ENCODE assay signal across 1 cellular context in the genomic region with DNA sequence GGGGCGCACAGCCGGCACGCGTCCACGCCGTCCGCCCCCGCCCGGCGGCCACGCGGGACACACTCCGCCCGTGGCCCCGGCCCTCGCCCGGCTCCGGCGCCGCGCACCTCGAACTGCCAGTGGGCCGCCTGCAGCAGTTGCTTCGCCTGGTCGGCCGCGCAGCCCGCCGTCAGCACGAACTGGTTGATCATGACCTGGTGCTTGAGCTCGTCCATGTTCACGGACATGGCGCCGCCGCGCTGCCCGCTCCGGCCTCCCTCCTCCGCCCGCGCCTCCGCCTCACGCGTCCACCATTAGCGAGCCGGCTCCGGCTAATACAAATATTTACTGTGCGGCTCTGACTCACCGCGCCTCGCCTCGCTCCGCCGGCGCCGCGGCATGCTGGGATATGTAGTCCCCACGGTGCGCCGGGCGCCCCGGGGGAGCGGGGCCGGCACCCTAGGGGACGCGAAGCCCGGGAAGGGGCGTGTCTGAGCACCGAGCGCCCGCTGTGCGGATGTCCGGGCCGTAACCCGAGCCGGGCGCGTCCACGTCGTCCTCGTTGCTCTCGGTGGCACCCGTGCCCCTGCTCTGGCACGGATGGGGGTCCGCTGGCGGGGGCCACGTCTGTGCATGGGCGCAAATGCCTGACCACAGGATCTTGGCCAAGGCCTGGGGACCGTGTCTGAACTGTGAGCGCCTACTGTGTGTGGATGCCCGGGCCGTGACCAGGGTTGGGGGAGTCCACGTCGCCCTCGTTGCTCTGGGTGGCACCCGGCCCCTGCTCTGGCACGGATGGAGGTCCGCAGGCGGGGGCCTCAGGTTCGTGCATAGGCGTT.
TF ChIP-seq lines count a peak whose summit lies in the region.

A gene (minus strand): TSS at position 318 of the 818 bp plus-strand sequence. CDS start 91 bp downstream, at position 227.

TF ChIP-seq in H1, 55 proteins besides CTCF, POLR2A, EP300 and RAD21 (continued from another document):
- TF ChIP-seq EZH2 (IDR thresholded peaks at IDR 0.05; ENCODE audit: low read depth, low read length, severe bottlenecking) (no peak), SUZ12 (IDR thresholded peaks at IDR 0.05; ENCODE audit: low read length) (no peak), SP1 (IDR thresholded peaks at IDR 0.05; ENCODE audit: low read depth, low read length) (peak; percentile 25; the same call in 1 of the 2 replicates), CBX5 (IDR thresholded peaks at IDR 0.05; ENCODE audit: low read depth, low read length) (no peak), GTF2F1 (IDR thresholded peaks at IDR 0.05; ENCODE audit: borderline replicate concordance, low read depth, low read length) (no peak), MAFK (IDR thresholded peaks at IDR 0.05; ENCODE audit: low read depth, low read length) (no peak), JUN (IDR thresholded peaks at IDR 0.05; ENCODE audit: low read depth, low read length) (no peak), GABPA (IDR thresholded peaks at IDR 0.05; ENCODE audit: borderline replicate concordance, insufficient read depth, low read length) (no peak), SAP30 (IDR thresholded peaks at IDR 0.05; ENCODE audit: insufficient read depth, insufficient replicate concordance, low read length) (no peak), CHD1 (IDR thresholded peaks at IDR 0.05; ENCODE audit: low read depth, low read length) (no peak; the same call in 1 of the 2 replicates), SRF (IDR thresholded peaks at IDR 0.05; ENCODE audit: low read depth, low read length) (peak; percentile 26; the same call in 1 of the 2 replicates), KDM5A (IDR thresholded peaks at IDR 0.05; ENCODE audit: low read length) (no peak), BACH1 (IDR thresholded peaks at IDR 0.05; ENCODE audit: low read length) (peak; percentile 64), KDM4A (IDR thresholded peaks at IDR 0.05; ENCODE audit: low read depth, low read length, severe bottlenecking) (no peak), SIX5 (IDR thresholded peaks at IDR 0.05; ENCODE audit: low read depth, low read length) (peak; percentile 62), TCF12 (IDR thresholded peaks at IDR 0.05; ENCODE audit: low read depth, low read length) (0 out of 2 replicates have a peak, but pooled peaks have one; percentile 13), TBP (IDR thresholded peaks at IDR 0.05; ENCODE audit: low read depth, low read length) (peak; percentile 92), SIRT6 (IDR thresholded peaks at IDR 0.05; ENCODE audit: low read length) (no peak), CREB1 (IDR thresholded peaks at IDR 0.05) (peak; percentile 83), JUND (IDR thresholded peaks at IDR 0.05; ENCODE audit: low read length) (peak; percentile 84), ZNF274 (IDR thresholded peaks at IDR 0.05; ENCODE audit: borderline replicate concordance, extremely low read depth, low read length) (no peak), TAF7 (optimal IDR thresholded peaks at IDR 0.05; ENCODE audit: borderline replicate concordance, low read depth, low read length) (peak; percentile 95), NANOG (IDR thresholded peaks at IDR 0.05; ENCODE audit: insufficient read depth, low read depth, low read length, poor library complexity, severe bottlenecking) (no peak), CHD2 (IDR thresholded peaks at IDR 0.05; ENCODE audit: low read length) (0 out of 2 replicates have a peak, but pooled peaks have one; percentile 17), ASH2L (IDR thresholded peaks at IDR 0.05; ENCODE audit: low read length) (no peak), HDAC2 (IDR thresholded peaks at IDR 0.05; ENCODE audit: borderline replicate concordance in 1 of 2, low read depth in 2 of 2, low read length in 2 of 2) (peak in 1 of 2 experiments; percentile 37; a peak in 2 of 4 replicates), CTBP2 (IDR thresholded peaks at IDR 0.05; ENCODE audit: borderline replicate concordance, insufficient read depth, insufficient read length, low read length) (peak; percentile 26), RBBP5 (IDR thresholded peaks at IDR 0.05; ENCODE audit: borderline replicate concordance, low read depth, low read length) (no peak), SP4 (IDR thresholded peaks at IDR 0.05; ENCODE audit: low read length) (no peak), RXRA (IDR thresholded peaks at IDR 0.05; ENCODE audit: insufficient read depth, low read depth, low read length) (no peak), SIN3A (conservative IDR thresholded peaks at IDR 0.05 in 1 of 2, IDR thresholded peaks at IDR 0.05 in 1 of 2; ENCODE audit: low read depth in 1 of 2, low read length in 2 of 2) (peak; percentile 40 to 76; a peak in 2 of 4 replicates), CEBPB (IDR thresholded peaks at IDR 0.05; ENCODE audit: low read depth, low read length) (no peak), BRCA1 (IDR thresholded peaks at IDR 0.05; ENCODE audit: low read depth, low read length) (no peak), TAF1 (IDR thresholded peaks at IDR 0.05; ENCODE audit: low read depth, low read length) (peak; percentile 95), EGR1 (IDR thresholded peaks at IDR 0.05; ENCODE audit: borderline replicate concordance, low read depth, low read length) (no peak), RFX5 (IDR thresholded peaks at IDR 0.05; ENCODE audit: borderline replicate concordance, low read depth, low read length) (no peak), TEAD4 (IDR thresholded peaks at IDR 0.05; ENCODE audit: low read depth, low read length) (no peak), FOSL1 (IDR thresholded peaks at IDR 0.05; ENCODE audit: insufficient read depth, low read depth, low read length) (no peak)
- TF ChIP-seq, protein P1, sequence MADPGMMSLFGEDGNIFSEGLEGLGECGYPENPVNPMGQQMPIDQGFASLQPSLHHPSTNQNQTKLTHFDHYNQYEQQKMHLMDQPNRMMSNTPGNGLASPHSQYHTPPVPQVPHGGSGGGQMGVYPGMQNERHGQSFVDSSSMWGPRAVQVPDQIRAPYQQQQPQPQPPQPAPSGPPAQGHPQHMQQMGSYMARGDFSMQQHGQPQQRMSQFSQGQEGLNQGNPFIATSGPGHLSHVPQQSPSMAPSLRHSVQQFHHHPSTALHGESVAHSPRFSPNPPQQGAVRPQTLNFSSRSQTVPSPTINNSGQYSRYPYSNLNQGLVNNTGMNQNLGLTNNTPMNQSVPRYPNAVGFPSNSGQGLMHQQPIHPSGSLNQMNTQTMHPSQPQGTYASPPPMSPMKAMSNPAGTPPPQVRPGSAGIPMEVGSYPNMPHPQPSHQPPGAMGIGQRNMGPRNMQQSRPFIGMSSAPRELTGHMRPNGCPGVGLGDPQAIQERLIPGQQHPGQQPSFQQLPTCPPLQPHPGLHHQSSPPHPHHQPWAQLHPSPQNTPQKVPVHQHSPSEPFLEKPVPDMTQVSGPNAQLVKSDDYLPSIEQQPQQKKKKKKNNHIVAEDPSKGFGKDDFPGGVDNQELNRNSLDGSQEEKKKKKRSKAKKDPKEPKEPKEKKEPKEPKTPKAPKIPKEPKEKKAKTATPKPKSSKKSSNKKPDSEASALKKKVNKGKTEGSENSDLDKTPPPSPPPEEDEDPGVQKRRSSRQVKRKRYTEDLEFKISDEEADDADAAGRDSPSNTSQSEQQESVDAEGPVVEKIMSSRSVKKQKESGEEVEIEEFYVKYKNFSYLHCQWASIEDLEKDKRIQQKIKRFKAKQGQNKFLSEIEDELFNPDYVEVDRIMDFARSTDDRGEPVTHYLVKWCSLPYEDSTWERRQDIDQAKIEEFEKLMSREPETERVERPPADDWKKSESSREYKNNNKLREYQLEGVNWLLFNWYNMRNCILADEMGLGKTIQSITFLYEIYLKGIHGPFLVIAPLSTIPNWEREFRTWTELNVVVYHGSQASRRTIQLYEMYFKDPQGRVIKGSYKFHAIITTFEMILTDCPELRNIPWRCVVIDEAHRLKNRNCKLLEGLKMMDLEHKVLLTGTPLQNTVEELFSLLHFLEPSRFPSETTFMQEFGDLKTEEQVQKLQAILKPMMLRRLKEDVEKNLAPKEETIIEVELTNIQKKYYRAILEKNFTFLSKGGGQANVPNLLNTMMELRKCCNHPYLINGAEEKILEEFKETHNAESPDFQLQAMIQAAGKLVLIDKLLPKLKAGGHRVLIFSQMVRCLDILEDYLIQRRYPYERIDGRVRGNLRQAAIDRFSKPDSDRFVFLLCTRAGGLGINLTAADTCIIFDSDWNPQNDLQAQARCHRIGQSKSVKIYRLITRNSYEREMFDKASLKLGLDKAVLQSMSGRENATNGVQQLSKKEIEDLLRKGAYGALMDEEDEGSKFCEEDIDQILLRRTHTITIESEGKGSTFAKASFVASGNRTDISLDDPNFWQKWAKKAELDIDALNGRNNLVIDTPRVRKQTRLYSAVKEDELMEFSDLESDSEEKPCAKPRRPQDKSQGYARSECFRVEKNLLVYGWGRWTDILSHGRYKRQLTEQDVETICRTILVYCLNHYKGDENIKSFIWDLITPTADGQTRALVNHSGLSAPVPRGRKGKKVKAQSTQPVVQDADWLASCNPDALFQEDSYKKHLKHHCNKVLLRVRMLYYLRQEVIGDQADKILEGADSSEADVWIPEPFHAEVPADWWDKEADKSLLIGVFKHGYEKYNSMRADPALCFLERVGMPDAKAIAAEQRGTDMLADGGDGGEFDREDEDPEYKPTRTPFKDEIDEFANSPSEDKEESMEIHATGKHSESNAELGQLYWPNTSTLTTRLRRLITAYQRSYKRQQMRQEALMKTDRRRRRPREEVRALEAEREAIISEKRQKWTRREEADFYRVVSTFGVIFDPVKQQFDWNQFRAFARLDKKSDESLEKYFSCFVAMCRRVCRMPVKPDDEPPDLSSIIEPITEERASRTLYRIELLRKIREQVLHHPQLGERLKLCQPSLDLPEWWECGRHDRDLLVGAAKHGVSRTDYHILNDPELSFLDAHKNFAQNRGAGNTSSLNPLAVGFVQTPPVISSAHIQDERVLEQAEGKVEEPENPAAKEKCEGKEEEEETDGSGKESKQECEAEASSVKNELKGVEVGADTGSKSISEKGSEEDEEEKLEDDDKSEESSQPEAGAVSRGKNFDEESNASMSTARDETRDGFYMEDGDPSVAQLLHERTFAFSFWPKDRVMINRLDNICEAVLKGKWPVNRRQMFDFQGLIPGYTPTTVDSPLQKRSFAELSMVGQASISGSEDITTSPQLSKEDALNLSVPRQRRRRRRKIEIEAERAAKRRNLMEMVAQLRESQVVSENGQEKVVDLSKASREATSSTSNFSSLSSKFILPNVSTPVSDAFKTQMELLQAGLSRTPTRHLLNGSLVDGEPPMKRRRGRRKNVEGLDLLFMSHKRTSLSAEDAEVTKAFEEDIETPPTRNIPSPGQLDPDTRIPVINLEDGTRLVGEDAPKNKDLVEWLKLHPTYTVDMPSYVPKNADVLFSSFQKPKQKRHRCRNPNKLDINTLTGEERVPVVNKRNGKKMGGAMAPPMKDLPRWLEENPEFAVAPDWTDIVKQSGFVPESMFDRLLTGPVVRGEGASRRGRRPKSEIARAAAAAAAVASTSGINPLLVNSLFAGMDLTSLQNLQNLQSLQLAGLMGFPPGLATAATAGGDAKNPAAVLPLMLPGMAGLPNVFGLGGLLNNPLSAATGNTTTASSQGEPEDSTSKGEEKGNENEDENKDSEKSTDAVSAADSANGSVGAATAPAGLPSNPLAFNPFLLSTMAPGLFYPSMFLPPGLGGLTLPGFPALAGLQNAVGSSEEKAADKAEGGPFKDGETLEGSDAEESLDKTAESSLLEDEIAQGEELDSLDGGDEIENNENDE (IDR thresholded peaks at IDR 0.05; ENCODE audit: insufficient replicate concordance, low read length): no peak
- TF ChIP-seq, protein P2, sequence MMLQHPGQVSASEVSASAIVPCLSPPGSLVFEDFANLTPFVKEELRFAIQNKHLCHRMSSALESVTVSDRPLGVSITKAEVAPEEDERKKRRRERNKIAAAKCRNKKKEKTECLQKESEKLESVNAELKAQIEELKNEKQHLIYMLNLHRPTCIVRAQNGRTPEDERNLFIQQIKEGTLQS (IDR thresholded peaks at IDR 0.05; ENCODE audit: insufficient read depth, low read depth, low read length): peak; percentile 54; the same call in 1 of the 2 replicates
- TF ChIP-seq, protein P3, sequence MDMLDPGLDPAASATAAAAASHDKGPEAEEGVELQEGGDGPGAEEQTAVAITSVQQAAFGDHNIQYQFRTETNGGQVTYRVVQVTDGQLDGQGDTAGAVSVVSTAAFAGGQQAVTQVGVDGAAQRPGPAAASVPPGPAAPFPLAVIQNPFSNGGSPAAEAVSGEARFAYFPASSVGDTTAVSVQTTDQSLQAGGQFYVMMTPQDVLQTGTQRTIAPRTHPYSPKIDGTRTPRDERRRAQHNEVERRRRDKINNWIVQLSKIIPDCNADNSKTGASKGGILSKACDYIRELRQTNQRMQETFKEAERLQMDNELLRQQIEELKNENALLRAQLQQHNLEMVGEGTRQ (IDR thresholded peaks at IDR 0.05; ENCODE audit: low read length): no peak
- TF ChIP-seq, protein P4, sequence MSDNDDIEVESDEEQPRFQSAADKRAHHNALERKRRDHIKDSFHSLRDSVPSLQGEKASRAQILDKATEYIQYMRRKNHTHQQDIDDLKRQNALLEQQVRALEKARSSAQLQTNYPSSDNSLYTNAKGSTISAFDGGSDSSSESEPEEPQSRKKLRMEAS (IDR thresholded peaks at IDR 0.05): peak; percentile 61; the same call in 1 of the 2 replicates
- TF ChIP-seq, protein P5, sequence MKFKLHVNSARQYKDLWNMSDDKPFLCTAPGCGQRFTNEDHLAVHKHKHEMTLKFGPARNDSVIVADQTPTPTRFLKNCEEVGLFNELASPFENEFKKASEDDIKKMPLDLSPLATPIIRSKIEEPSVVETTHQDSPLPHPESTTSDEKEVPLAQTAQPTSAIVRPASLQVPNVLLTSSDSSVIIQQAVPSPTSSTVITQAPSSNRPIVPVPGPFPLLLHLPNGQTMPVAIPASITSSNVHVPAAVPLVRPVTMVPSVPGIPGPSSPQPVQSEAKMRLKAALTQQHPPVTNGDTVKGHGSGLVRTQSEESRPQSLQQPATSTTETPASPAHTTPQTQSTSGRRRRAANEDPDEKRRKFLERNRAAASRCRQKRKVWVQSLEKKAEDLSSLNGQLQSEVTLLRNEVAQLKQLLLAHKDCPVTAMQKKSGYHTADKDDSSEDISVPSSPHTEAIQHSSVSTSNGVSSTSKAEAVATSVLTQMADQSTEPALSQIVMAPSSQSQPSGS (IDR thresholded peaks at IDR 0.05; ENCODE audit: low read length): no peak
